Comparison of ENCODE assay signal across 8 cellular contexts in genomic region chr12:31896514-31897039, GRCh38.
DNase-seq lines count a peak whose midpoint lies in the region; ATAC-seq and TF ChIP-seq lines count a peak whose summit lies in the region.

No MANE protein-coding gene starts in this region.

- peaks cover 15% of the 10 kb centered on the region for H3K9me3 ChIP-seq in effector memory CD4-positive, alpha-beta T cell (ENCODE audit: control insufficient read depth, low read length)
- H3K9me3 ChIP-seq in PC-3 (ENCODE audit: low read length): no peaks in the 10 kb centered on the region

- no peak overlapping the region for H3K4me2 ChIP-seq in PC-3 (ENCODE audit: low read length)

- H3K27ac ChIP-seq in effector memory CD4-positive, alpha-beta T cell (ENCODE audit: insufficient read depth, low read length, poor library complexity, severe bottlenecking): peak overlapping the region; percentile 77
- no peak overlapping the region for H3K27ac ChIP-seq in PC-3 (ENCODE audit: low read length)

- peaks cover 16% of the 10 kb centered on the region for H3K4me1 ChIP-seq in effector memory CD4-positive, alpha-beta T cell (ENCODE audit: control insufficient read depth, insufficient read depth, low read length, poor library complexity, severe bottlenecking)
- no peaks in the 10 kb centered on the region for H3K4me1 ChIP-seq in PC-3 (ENCODE audit: insufficient read depth, low read length)

- intact Hi-C loops in Right ventricle myocardium inferior (cut with DNase I) (loop anchor here (10.0 kb wide), 1 partner anchor 48 kb away; no protein-coding TSS in a partner anchor), cardiac septum (cut with DNase I) (no loop called here), PC-3 (cut with micrococcal nuclease) (no loop called here)

- no peak overlapping the region for H3K4me3 ChIP-seq in effector memory CD4-positive, alpha-beta T cell (ENCODE audit: insufficient read depth, low read depth, low read length, poor library complexity, severe bottlenecking)
- no peak overlapping the region for H3K4me3 ChIP-seq in PC-3 (ENCODE audit: low read length)

- CTCF ChIA-PET in PC-3 (lab: Charles Lee): no interaction called here

- H2AFZ ChIP-seq in PC-3 (ENCODE audit: low read length): no peak overlapping the region

- no peaks in the 10 kb centered on the region for H3K9me2 ChIP-seq in PC-3 (replicated peaks; ENCODE audit: low read length)

- no peak overlapping the region for H3K9ac ChIP-seq in PC-3 (ENCODE audit: low read length)

- H3K36me3 ChIP-seq in effector memory CD4-positive, alpha-beta T cell (ENCODE audit: control insufficient read depth, insufficient read depth, low read length): no peaks in the 10 kb centered on the region
- no peaks in the 10 kb centered on the region for H3K36me3 ChIP-seq in PC-3 (ENCODE audit: low read depth, low read length)

- POLR2A ChIA-PET in PC-3 (lab: Charles Lee; ENCODE audit: unreplicated experiment): interaction anchor here (0.8 kb wide), 1 partner anchor 47 kb away, joined by 3 read pairs; no protein-coding TSS in a partner anchor

- DNase-seq in Right ventricle myocardium inferior (ENCODE audit: missing footprints): no peak
- no peak for DNase-seq in cardiac septum (ENCODE audit: low spot score)
- DNase-seq in activated CD4-positive, alpha-beta T cell treated with anti-CD3 and anti-CD28 coated beads for 4 hours: peak; percentile 90 to 91
- peak; percentile 70 to 73 (median 71) for DNase-seq in effector memory CD4-positive, alpha-beta T cell
- peak; percentile 61 for DNase-seq in stimulated activated CD4-positive, alpha-beta T cell treated with anti-CD3 and anti-CD28 coated beads, Interleukin-12 subunit alpha, Interleukin-12 subunit beta, amount 100 ng/mL, for 4 hours
- DNase-seq in NCI-H2196 treated with DMSO at 0.1 percent for 48 hours (lab: John Stamatoyannopoulos, UW; ENCODE audit: unreplicated experiment): no peak
- DNase-seq in PC-3: no peak

- no peaks in the 10 kb centered on the region for H3K79me2 ChIP-seq in PC-3 (ENCODE audit: low read length)

- H3F3A ChIP-seq in PC-3 (ENCODE audit: low read length, unreplicated experiment): no peaks in the 10 kb centered on the region

- ATAC-seq in Right ventricle myocardium inferior: peak; percentile 83
- ATAC-seq in HG03565 (IDR thresholded peaks at IDR 0.05; ENCODE audit: unreplicated experiment): peak; percentile 98
- ATAC-seq in PC-3: no peak

- H3K27me3 ChIP-seq in effector memory CD4-positive, alpha-beta T cell (replicated peaks; ENCODE audit: control insufficient read depth, insufficient read depth, low read length, poor library complexity, severe bottlenecking): no peaks in the 10 kb centered on the region
- H3K27me3 ChIP-seq in PC-3 (ENCODE audit: low read length): no peaks in the 10 kb centered on the region

- BruUV-seq in PC-3 (replicated peaks; lab: Mats Ljungman, UMichigan): no TSS peak

- H4K20me1 ChIP-seq in PC-3 (ENCODE audit: low read length): no peaks in the 10 kb centered on the region

- TF ChIP-seq CTCF in PC-3 (conservative IDR thresholded peaks at IDR 0.05; ENCODE audit: low read depth, low read length): no peak

Comparison
In these comparisons a context has a peak if more than half of its experiments do, and no peak if none do; other contexts are left out.
1. DNase-seq: peak in activated CD4-positive, alpha-beta T cell treated with anti-CD3 and anti-CD28 coated beads for 4 hours (2 of 2), effector memory CD4-positive, alpha-beta T cell (3 of 3) and stimulated activated CD4-positive, alpha-beta T cell treated with anti-CD3 and anti-CD28 coated beads, Interleukin-12 subunit alpha, Interleukin-12 subunit beta, amount 100 ng/mL, for 4 hours (single experiment); none in Right ventricle myocardium inferior (single experiment), cardiac septum (single experiment), NCI-H2196 treated with DMSO at 0.1 percent for 48 hours (single experiment) and PC-3 (single experiment).